19 cellular contexts compared by ENCODE assay signal in the genomic region with DNA sequence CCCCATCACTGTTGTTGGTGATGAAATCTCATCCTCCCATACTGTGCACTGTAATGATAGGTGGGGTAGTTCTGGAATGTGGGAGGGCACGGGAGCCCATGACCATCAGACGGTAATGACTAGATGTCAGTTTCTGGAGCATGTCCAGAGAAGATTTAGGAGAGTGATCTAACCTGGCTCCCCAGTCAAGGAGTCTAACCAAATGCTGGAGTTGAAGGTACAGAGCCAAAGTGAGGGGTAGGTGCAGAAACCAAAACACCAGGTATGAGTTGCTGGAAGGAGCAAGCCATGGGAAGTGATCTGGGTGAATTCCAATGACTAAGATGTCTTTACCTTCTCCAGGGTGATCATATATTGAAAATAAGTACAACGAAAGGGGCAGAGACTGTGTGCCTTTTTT.
DNase-seq lines count a peak whose midpoint lies in the region; ATAC-seq, FAIRE-seq and TF ChIP-seq lines count a peak whose summit lies in the region.
"Had no signal": no experiment of that assay in that cellular context is flagged by ENCODE, and none has a peak within 500 bp of the region (broad histone marks: within the 10 kb centered on the region; RNA-seq: fewer than 3 reads in every experiment).

No MANE protein-coding gene starts in this region.

- peaks cover 6% of the 10 kb centered on the region for H3F3A ChIP-seq in PC-3 (ENCODE audit: low read length, unreplicated experiment)

- peak overlapping the region; percentile 1; the same call in 1 of the 2 replicates for H3K4me3 ChIP-seq in PC-3 (ENCODE audit: low read length)
- no peak overlapping the region for H3K4me3 ChIP-seq in endothelial cell of umbilical vein (replicated peaks in 1 of 3; ENCODE audit: insufficient read depth in 1 of 3, low read depth in 1 of 3, low read length in 3 of 3)
- no peak overlapping the region for H3K4me3 ChIP-seq in WERI-Rb-1 (ENCODE audit: low read depth, low read length)
- H3K4me3 ChIP-seq: lung had no signal

- intact Hi-C loops in PC-3 (cut with micrococcal nuclease) = no loop called here
- intact Hi-C loops in endothelial cell of umbilical vein (cut with micrococcal nuclease) = no loop called here

- H3K9ac ChIP-seq in PC-3 (ENCODE audit: low read length) (peak overlapping the region; percentile 64), endothelial cell of umbilical vein (replicated peaks; ENCODE audit: extremely low read depth, insufficient read depth, low read length) (no peak overlapping the region)

- H4K20me1 ChIP-seq in PC-3 (ENCODE audit: low read length) = no peaks in the 10 kb centered on the region
- no peaks in the 10 kb centered on the region for H4K20me1 ChIP-seq in endothelial cell of umbilical vein (replicated peaks; ENCODE audit: control insufficient read depth, extremely low read depth, insufficient read depth, low read length)

- H3K27me3 ChIP-seq in PC-3 (ENCODE audit: low read length) (no peaks in the 10 kb centered on the region), endothelial cell of umbilical vein (ENCODE audit: control insufficient read depth in 2 of 2, insufficient read depth in 2 of 2, low read length in 2 of 2) (no peaks in the 10 kb centered on the region), WERI-Rb-1 (ENCODE audit: insufficient read depth, low read depth, severe bottlenecking) (no peaks in the 10 kb centered on the region)

- H3K4me2 ChIP-seq in PC-3 (ENCODE audit: low read length) = peak overlapping the region; percentile 55
- H3K4me2 ChIP-seq in endothelial cell of umbilical vein (ENCODE audit: insufficient read depth, low read length) = peak overlapping the region; percentile 23

- no peak for TF ChIP-seq CTCF in PC-3 (conservative IDR thresholded peaks at IDR 0.05; ENCODE audit: low read depth, low read length)
- TF ChIP-seq CTCF in endothelial cell of umbilical vein (IDR thresholded peaks at IDR 0.05; ENCODE audit: extremely low read depth in 1 of 2, insufficient read depth in 1 of 2, low read depth in 1 of 2, low read length in 2 of 2) = no peak
- no peak for TF ChIP-seq CTCF in progenitor cell of endocrine pancreas (IDR thresholded peaks at IDR 0.05; ENCODE audit: unreplicated experiment)
- TF ChIP-seq CTCF in WERI-Rb-1 (IDR thresholded peaks at IDR 0.05; ENCODE audit: low read depth, low read length) = no peak

- no peaks in the 10 kb centered on the region for H3K9me3 ChIP-seq in PC-3 (ENCODE audit: low read length)
- H3K9me3 ChIP-seq in endothelial cell of umbilical vein (replicated peaks; ENCODE audit: control insufficient read depth, insufficient read depth, low read length) = no peaks in the 10 kb centered on the region
- no peaks in the 10 kb centered on the region for H3K9me3 ChIP-seq in WERI-Rb-1 (ENCODE audit: severe bottlenecking)

- H3K27ac ChIP-seq in PC-3 (ENCODE audit: low read length) (peak overlapping the region; percentile 93), endothelial cell of umbilical vein (ENCODE audit: insufficient read depth, low read depth, low read length) (peak overlapping the region; percentile 78), WERI-Rb-1 (no peak overlapping the region)
- H3K27ac ChIP-seq: HL-60 had no signal

- no peak for DNase-seq in activated T-cell treated with anti-CD3 and anti-CD28 coated beads, Interleukin-2, amount 50 U/mL, for 24 hours
- DNase-seq in activated T-cell treated with anti-CD3 and anti-CD28 coated beads for 4 hours = no peak
- peak; percentile 68 for DNase-seq in PC-3
- DNase-seq in endothelial cell of umbilical vein (ENCODE audit: low read depth, low spot score) = no peak
- no peak for DNase-seq in progenitor cell of endocrine pancreas (ENCODE audit: low spot score, unreplicated experiment)
- no peak for DNase-seq in WERI-Rb-1
- DNase-seq in epidermal melanocyte (ENCODE audit: insufficient read length, low spot score) = no peak
- DNase-seq: ACHN; activated CD4-positive, CD25-positive, alpha-beta regulatory T cell treated with anti-CD3 and anti-CD28 coated beads, Interleukin-2, amount 50 U/mL, for 72 hours; CD8-positive, alpha-beta T cell; cerebellar nuclear complex; KG1; NCI-H1092; NCI-H82; stimulated activated naive CD8-positive, alpha-beta T cell treated with anti-CD3 and anti-CD28 coated beads, Interleukin-15, Interleukin-2, amounts not matched to agents 100 U/mL and 50 U/mL, for 24 hours had no signal

- H3K27ac Mint-ChIP-seq in activated T-cell treated with anti-CD3 and anti-CD28 coated beads, Interleukin-2, amount 50 U/mL, for 24 hours = peak overlapping the region; percentile 81
- peak overlapping the region; percentile 93 for H3K27ac Mint-ChIP-seq in progenitor cell of endocrine pancreas
- H3K27ac Mint-ChIP-seq: CD8-positive, alpha-beta T cell had no signal

- TF ChIP-seq POLR2A in endothelial cell of umbilical vein (IDR thresholded peaks at IDR 0.05; ENCODE audit: low read depth, low read length) = no peak

- FAIRE-seq in endothelial cell of umbilical vein (lab: Jason Lieb, UNC) = no peak

- no peaks in the 10 kb centered on the region for H3K36me3 ChIP-seq in PC-3 (ENCODE audit: low read depth, low read length)
- H3K36me3 ChIP-seq in endothelial cell of umbilical vein (ENCODE audit: control insufficient read depth in 2 of 2, extremely low read depth in 1 of 2, insufficient read depth in 2 of 2, low read length in 2 of 2) = no peaks in the 10 kb centered on the region
- H3K36me3 ChIP-seq in WERI-Rb-1 = no peaks in the 10 kb centered on the region

- no peaks in the 10 kb centered on the region for H3K9me1 ChIP-seq in endothelial cell of umbilical vein (replicated peaks; ENCODE audit: control insufficient read depth, extremely low read depth, insufficient read depth, low read length)

- dilution Hi-C loops in endothelial cell of umbilical vein (cut with MboI; ENCODE audit: extremely low pct_ligation_motif_present, low sequenced_read_pairs) = no loop called here

- H3K79me2 ChIP-seq in PC-3 (ENCODE audit: low read length) (no peaks in the 10 kb centered on the region), endothelial cell of umbilical vein (ENCODE audit: control insufficient read depth, insufficient read depth, low read length) (no peaks in the 10 kb centered on the region)

- peaks cover 60% of the 10 kb centered on the region for H3K4me1 Mint-ChIP-seq in activated T-cell treated with anti-CD3 and anti-CD28 coated beads, Interleukin-2, amount 50 U/mL, for 24 hours (ENCODE audit: low read depth)
- peaks cover 15% of the 10 kb centered on the region for H3K4me1 Mint-ChIP-seq in progenitor cell of endocrine pancreas (ENCODE audit: low read depth)

- H3K9me2 ChIP-seq in PC-3 (replicated peaks; ENCODE audit: low read length) = no peaks in the 10 kb centered on the region

- no peaks in the 10 kb centered on the region for H3K27me3 Mint-ChIP-seq in activated T-cell treated with anti-CD3 and anti-CD28 coated beads, Interleukin-2, amount 50 U/mL, for 24 hours
- H3K27me3 Mint-ChIP-seq in progenitor cell of endocrine pancreas = no peaks in the 10 kb centered on the region

- POLR2A ChIA-PET in PC-3 (lab: Charles Lee; ENCODE audit: unreplicated experiment) = interaction anchor here (0.6 kb wide), 1 partner anchor 83 kb away, joined by 5 read pairs; no protein-coding TSS in a partner anchor
- POLR2A ChIA-PET in endothelial cell of umbilical vein (lab: Charles Lee) = no interaction called here

- no TSS peak for BruUV-seq in PC-3 (replicated peaks; lab: Mats Ljungman, UMichigan)
- no TSS peak for BruUV-seq in endothelial cell of umbilical vein (replicated peaks; lab: Mats Ljungman, UMichigan)

- no peak overlapping the region for H3K4me3 Mint-ChIP-seq in activated T-cell treated with anti-CD3 and anti-CD28 coated beads, Interleukin-2, amount 50 U/mL, for 24 hours
- no peak overlapping the region for H3K4me3 Mint-ChIP-seq in progenitor cell of endocrine pancreas (ENCODE audit: low read depth)
- H3K4me3 Mint-ChIP-seq: CD8-positive, alpha-beta T cell; nephron had no signal

- CTCF ChIA-PET in PC-3 (lab: Charles Lee) (interaction anchor here (0.6 to 1.0 kb wide), 2 partner anchors 75 to 436 kb away, joined by 3 to 4 read pairs; no protein-coding TSS in a partner anchor), endothelial cell of umbilical vein (lab: Charles Lee) (no interaction called here)

- H3K4me1 ChIP-seq in PC-3 (ENCODE audit: insufficient read depth, low read length) = peaks cover 36% of the 10 kb centered on the region
- H3K4me1 ChIP-seq in endothelial cell of umbilical vein (ENCODE audit: control insufficient read depth, extremely low read depth, insufficient read depth, low read length) = peaks cover 12% of the 10 kb centered on the region

- H2AFZ ChIP-seq in PC-3 (ENCODE audit: low read length) = peak overlapping the region; percentile 11; the same call in 1 of the 2 replicates
- no peak overlapping the region for H2AFZ ChIP-seq in endothelial cell of umbilical vein (ENCODE audit: low read depth, low read length)

- H3K9me3 Mint-ChIP-seq in activated T-cell treated with anti-CD3 and anti-CD28 coated beads, Interleukin-2, amount 50 U/mL, for 24 hours = peaks cover 4% of the 10 kb centered on the region
- H3K9me3 Mint-ChIP-seq in progenitor cell of endocrine pancreas (ENCODE audit: low read depth) = peaks cover 8% of the 10 kb centered on the region
- H3K9me3 Mint-ChIP-seq: CD8-positive, alpha-beta T cell; nephron had no signal

- ATAC-seq in PC-3 (peak; percentile 20), HG03469 (IDR thresholded peaks at IDR 0.05; ENCODE audit: unreplicated experiment) (no peak)
- ATAC-seq: CD8-positive, alpha-beta T cell had no signal

- H3K36me3 Mint-ChIP-seq in activated T-cell treated with anti-CD3 and anti-CD28 coated beads, Interleukin-2, amount 50 U/mL, for 24 hours (ENCODE audit: low read depth) = peaks cover 5% of the 10 kb centered on the region
- H3K36me3 Mint-ChIP-seq in progenitor cell of endocrine pancreas (ENCODE audit: insufficient read depth) = no peaks in the 10 kb centered on the region
- H3K36me3 Mint-ChIP-seq: CD8-positive, alpha-beta T cell had no signal

TF ChIP-seq in endothelial cell of umbilical vein, 7 proteins besides CTCF, POLR2A, EP300 and RAD21:
- TF ChIP-seq JUN (IDR thresholded peaks at IDR 0.05; ENCODE audit: borderline replicate concordance, insufficient read depth, insufficient read length, low read depth) (no peak), FOS (IDR thresholded peaks at IDR 0.05; ENCODE audit: borderline replicate concordance, insufficient read depth, low read length) (no peak), GATA2 (IDR thresholded peaks at IDR 0.05; ENCODE audit: insufficient read depth, insufficient read length, low read depth, low read length) (no peak), POLR2AphosphoS5 (IDR thresholded peaks at IDR 0.05; ENCODE audit: insufficient read depth, low read depth, low read length) (no peak), MYC (IDR thresholded peaks at IDR 0.05; ENCODE audit: low read depth, low read length) (no peak), EZH2 (IDR thresholded peaks at IDR 0.05; ENCODE audit: borderline replicate concordance, low read depth, low read length, severe bottlenecking) (no peak)
- TF ChIP-seq, protein P1, sequence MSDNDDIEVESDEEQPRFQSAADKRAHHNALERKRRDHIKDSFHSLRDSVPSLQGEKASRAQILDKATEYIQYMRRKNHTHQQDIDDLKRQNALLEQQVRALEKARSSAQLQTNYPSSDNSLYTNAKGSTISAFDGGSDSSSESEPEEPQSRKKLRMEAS (IDR thresholded peaks at IDR 0.05; ENCODE audit: insufficient read depth, insufficient read length) = no peak
